In genomic region chr6:99912657-99913056, GRCh38 we compare ENCODE assay signal across 24 cellular contexts.
"Had no signal": no experiment of that assay in that cellular context is flagged by ENCODE, and none has a peak within 500 bp of the region (broad histone marks: within the 10 kb centered on the region; RNA-seq: fewer than 3 reads in every experiment).

No MANE protein-coding gene starts in this region.

- DNase-seq: heart right ventricle; kidney glomerular epithelial cell; left cardiac atrium; left lung; mesendoderm; mucosa of descending colon; naive thymus-derived CD4-positive, alpha-beta T cell; nucleus accumbens; right lobe of liver; stimulated activated CD4-positive, alpha-beta T cell treated with anti-CD3 and anti-CD28 coated beads, Interleukin-1b, Interleukin-23, amount 100 ng/mL, for 48 hours; stimulated activated CD4-positive, alpha-beta T cell treated with anti-CD3 and anti-CD28 coated beads, Interleukin-2, amount 100 ng/mL, for 48 hours; stimulated activated CD4-positive, alpha-beta T cell treated with anti-CD3 and anti-CD28 coated beads, Interleukin-4, amount 100 ng/mL, for 4 hours; stimulated activated CD8-positive, alpha-beta memory T cell treated with anti-CD3 and anti-CD28 coated beads, Interleukin-4, amount 100 ng/mL, for 48 hours; stimulated activated naive CD4-positive, alpha-beta T cell treated with Interleukin-2 at 50 U/mL for 16 hours; stimulated activated naive CD8-positive, alpha-beta T cell treated with anti-CD3 and anti-CD28 coated beads, Interleukin-15, amount 100 ng/mL, for 72 hours; substantia nigra; testis; thyroid gland; trophoblast cell; upper lobe of right lung had no signal

- ATAC-seq: heart right ventricle; left cardiac atrium; left lung; mucosa of descending colon; naive thymus-derived CD4-positive, alpha-beta T cell; right lobe of liver; upper lobe of right lung had no signal

- H3K4me3 ChIP-seq: heart right ventricle, hepatocyte, left lung, lung, mucosa of descending colon, right atrium auricular region, right lobe of liver, smooth muscle cell, testis, thyroid gland, upper lobe of right lung had no signal

- H3K27me3 ChIP-seq: hepatocyte, left lung, right atrium auricular region, right lobe of liver, testis, thyroid gland, upper lobe of right lung had no signal

- H3K27ac ChIP-seq: heart right ventricle, hepatocyte, left lung, right atrium auricular region, right lobe of liver, testis, thyroid gland, upper lobe of right lung had no signal
